In genomic region chr3:45864760-45865567, GRCh38 we compare ENCODE assay signal across 11 cellular contexts. TPM values are rescaled to one million over a fixed set of nuclear protein-coding genes. Genes with fewer than 3 reads are reported as not detected.
A peak's percentile ranks its signal among the peaks of the same experiment; 100 is the strongest.
DNase-seq lines count a peak whose midpoint lies in the region; ATAC-seq and TF ChIP-seq lines count a peak whose summit lies in the region.
"Had no signal": no experiment of that assay in that cellular context is flagged by ENCODE, and none has a peak within 500 bp of the region (broad histone marks: within the 10 kb centered on the region; RNA-seq: fewer than 3 reads in every experiment).

No MANE protein-coding gene starts in this region.

- TF ChIP-seq CTCF in HEK293 (tag by site-specific recombination; IDR thresholded peaks at IDR 0.05) (no peak), progenitor cell of endocrine pancreas (IDR thresholded peaks at IDR 0.05; ENCODE audit: unreplicated experiment) (no peak)

- H3K4me3 ChIP-seq in HEK293 (ENCODE audit: low read depth, low read length), result no peak overlapping the region
- H3K4me3 ChIP-seq: GM23338 had no signal

- no peaks in the 10 kb centered on the region for H3K36me3 Mint-ChIP-seq in activated T-cell treated with anti-CD3 and anti-CD28 coated beads, Interleukin-2, amount 50 U/mL, for 24 hours (ENCODE audit: low read depth)
- no peaks in the 10 kb centered on the region for H3K36me3 Mint-ChIP-seq in stimulated activated memory B cell treated with anti-CD40 and anti-IgM and Interleukin-4, amounts not matched to agents 10 μg/mL and 1 μg/mL and 100 μg/mL, for 72 hours
- H3K36me3 Mint-ChIP-seq in progenitor cell of endocrine pancreas (ENCODE audit: insufficient read depth), result no peaks in the 10 kb centered on the region

- peaks cover 79% of the 10 kb centered on the region for H3K27me3 Mint-ChIP-seq in activated T-cell treated with anti-CD3 and anti-CD28 coated beads, Interleukin-2, amount 50 U/mL, for 24 hours
- H3K27me3 Mint-ChIP-seq in stimulated activated memory B cell treated with anti-CD40 and anti-IgM and Interleukin-4, amounts not matched to agents 10 μg/mL and 1 μg/mL and 100 μg/mL, for 72 hours, result peaks cover 15% of the 10 kb centered on the region
- H3K27me3 Mint-ChIP-seq in progenitor cell of endocrine pancreas, result peaks cover 11% of the 10 kb centered on the region

- DNase-seq in activated T-cell treated with anti-CD3 and anti-CD28 coated beads for 48 hours (ENCODE audit: low read depth) (peak; percentile 26), HuH-7 (ENCODE audit: low spot score) (no peak), progenitor cell of endocrine pancreas (ENCODE audit: low spot score, unreplicated experiment) (no peak), T1000 (lab: John Stamatoyannopoulos, UW) (no peak)
- no peak for DNase-seq in activated T-cell treated with anti-CD3 and anti-CD28 coated beads, Interleukin-2, amount 50 U/mL, for 24 hours
- DNase-seq: head of caudate nucleus, NCI-H2171 had no signal

- POLR2A ChIA-PET in HEK293 (lab: Yijun Ruan, JAX), result no interaction called here

- peaks cover 8% of the 10 kb centered on the region for H3K9me3 Mint-ChIP-seq in activated T-cell treated with anti-CD3 and anti-CD28 coated beads, Interleukin-2, amount 50 U/mL, for 24 hours
- peaks cover 4% of the 10 kb centered on the region for H3K9me3 Mint-ChIP-seq in stimulated activated memory B cell treated with anti-CD40 and anti-IgM and Interleukin-4, amounts not matched to agents 10 μg/mL and 1 μg/mL and 100 μg/mL, for 72 hours
- H3K9me3 Mint-ChIP-seq in progenitor cell of endocrine pancreas (ENCODE audit: low read depth), result peaks cover 5% of the 10 kb centered on the region
- H3K9me3 Mint-ChIP-seq: GM23338 had no signal

- H3K9me3 ChIP-seq in HEK293 (ENCODE audit: control insufficient read depth, insufficient read depth, low read depth, low read length) (no peaks in the 10 kb centered on the region), KOPT-K1 (ENCODE audit: insufficient read depth, low read length, poor library complexity, severe bottlenecking) (no peaks in the 10 kb centered on the region)

- CTCF ChIA-PET in HEK293 (lab: Yijun Ruan, JAX), result no interaction called here

- H3K27ac ChIP-seq in HEK293 (ENCODE audit: extremely low read depth, low read depth, low read length) (no peak overlapping the region), KOPT-K1 (ENCODE audit: low read depth, low read length, poor library complexity, severe bottlenecking) (peak overlapping the region; percentile 74)

- H3K36me3 ChIP-seq in HEK293 (ENCODE audit: control insufficient read depth in 2 of 2, insufficient read depth in 1 of 2, low read length in 2 of 2) (no peaks in the 10 kb centered on the region), KOPT-K1 (ENCODE audit: insufficient read depth, low read length) (peaks cover 20% of the 10 kb centered on the region)

- ATAC-seq in stimulated activated memory B cell treated with anti-CD40 and anti-IgM and Interleukin-4, amounts not matched to agents 10 μg/mL and 1 μg/mL and 100 μg/mL, for 72 hours, result peak; percentile 83
- ATAC-seq: GM23338 had no signal

- no peak overlapping the region for H3K4me3 Mint-ChIP-seq in activated T-cell treated with anti-CD3 and anti-CD28 coated beads, Interleukin-2, amount 50 U/mL, for 24 hours
- H3K4me3 Mint-ChIP-seq in stimulated activated memory B cell treated with anti-CD40 and anti-IgM and Interleukin-4, amounts not matched to agents 10 μg/mL and 1 μg/mL and 100 μg/mL, for 72 hours, result no peak overlapping the region
- no peak overlapping the region for H3K4me3 Mint-ChIP-seq in progenitor cell of endocrine pancreas (ENCODE audit: low read depth)
- H3K4me3 Mint-ChIP-seq: GM23338 had no signal

- H3K4me1 ChIP-seq in HEK293 (ENCODE audit: control insufficient read depth, insufficient read depth, low read length), result no peaks in the 10 kb centered on the region

- peaks cover 53% of the 10 kb centered on the region for H3K4me1 Mint-ChIP-seq in activated T-cell treated with anti-CD3 and anti-CD28 coated beads, Interleukin-2, amount 50 U/mL, for 24 hours (ENCODE audit: low read depth)
- peaks cover 31% of the 10 kb centered on the region for H3K4me1 Mint-ChIP-seq in stimulated activated memory B cell treated with anti-CD40 and anti-IgM and Interleukin-4, amounts not matched to agents 10 μg/mL and 1 μg/mL and 100 μg/mL, for 72 hours
- H3K4me1 Mint-ChIP-seq in progenitor cell of endocrine pancreas (ENCODE audit: low read depth), result peaks cover 8% of the 10 kb centered on the region
- H3K4me1 Mint-ChIP-seq: GM23338 had no signal

- H3K27ac Mint-ChIP-seq in activated T-cell treated with anti-CD3 and anti-CD28 coated beads, Interleukin-2, amount 50 U/mL, for 24 hours, result no peak overlapping the region
- H3K27ac Mint-ChIP-seq in stimulated activated memory B cell treated with anti-CD40 and anti-IgM and Interleukin-4, amounts not matched to agents 10 μg/mL and 1 μg/mL and 100 μg/mL, for 72 hours, result peak overlapping the region; percentile 11
- no peak overlapping the region for H3K27ac Mint-ChIP-seq in progenitor cell of endocrine pancreas
- H3K27ac Mint-ChIP-seq: GM23338 had no signal

TF ChIP-seq in HEK293, 187 proteins besides CTCF, POLR2A, EP300 and RAD21:
- TF ChIP-seq ZNF10 (tag by site-specific recombination; IDR thresholded peaks at IDR 0.05) (peak; percentile 73; the same call in 1 of the 2 replicates), ZNF248 (tag by site-specific recombination; IDR thresholded peaks at IDR 0.05) (no peak)

RNA-seq across cellular contexts. Expression of gene CCR9, which starts 21.4 kb away (rescaled TPM):
- total RNA-seq in progenitor cell of endocrine pancreas, result not detected in 2 replicates
- total RNA-seq: GM23338 had no signal

RNA-seq across cellular contexts. Expression of gene LZTFL1, which starts 23.0 kb away (rescaled TPM):
- total RNA-seq in progenitor cell of endocrine pancreas, result 28.1 and 29.3 TPM in 2 replicates
